ENCODE assay signal across 8 cellular contexts in genomic region chr20:53623454-53624206, GRCh38. TPM values are rescaled to one million over a fixed set of nuclear protein-coding genes. Genes with fewer than 3 reads are reported as not detected.
DNase-seq lines count a peak whose midpoint lies in the region; ATAC-seq, FAIRE-seq and TF ChIP-seq lines count a peak whose summit lies in the region.

No MANE protein-coding gene starts in this region.

- no peak for TF ChIP-seq EP300 in A549 (IDR thresholded peaks at IDR 0.05)

- peak; percentile 83 for ATAC-seq in A549
- no peak for ATAC-seq in HG03135 (IDR thresholded peaks at IDR 0.05; ENCODE audit: unreplicated experiment)

- DNase-seq in A549 (ENCODE audit: low read depth in 1 of 2, low spot score in 1 of 2) = peak; percentile 71 to 88
- DNase-seq in GM18507 (ENCODE audit: extremely low spot score, insufficient read length, low read depth) = no peak
- DNase-seq in HS-5 (ENCODE audit: low read depth) = peak; percentile 99
- peak; percentile 83 to 87 for DNase-seq in SJCRH30
- DNase-seq in ascending aorta (ENCODE audit: low spot score in 2 of 2) = peak; percentile 27 to 86
- DNase-seq in hepatic stellate cell (ENCODE audit: low spot score) = peak; percentile 77
- DNase-seq in prostate gland (ENCODE audit: low spot score) = peak; percentile 69

- TF ChIP-seq CTCF in A549 (IDR thresholded peaks at IDR 0.05) (0 out of 3 replicates have a peak, but pooled peaks have one; percentile 24), ascending aorta (IDR thresholded peaks at IDR 0.05) (no peak), prostate gland (IDR thresholded peaks at IDR 0.05) (no peak)

- peak overlapping the region; percentile 90 for H3K4me2 ChIP-seq in A549

- POLR2A ChIA-PET in A549 (lab: Yijun Ruan, JAX) = interaction anchor here (0.6 to 4.3 kb wide), 23 partner anchors 9 to 492 kb away, joined by 3 to 69 read pairs (median 3); partner anchors contain the start of gene ZNF217

- FAIRE-seq in A549 (lab: Jason Lieb, UNC) (no peak), GM18507 (lab: Jason Lieb, UNC) (peak; percentile 77)

- 1% methylated on average over 13 of the region's 13 CpGs for WGBS in A549 (ENCODE audit: missing lambda C conversion rate)
- WGBS in prostate gland = under 1% methylated on average over 13 of the region's 13 CpGs

- H3K27me3 ChIP-seq in SJCRH30 (no peaks in the 10 kb centered on the region; the same call in 1 of the 2 replicates), ascending aorta (no peaks in the 10 kb centered on the region), prostate gland (replicated peaks; ENCODE audit: insufficient read depth) (no peaks in the 10 kb centered on the region)

- CTCF ChIA-PET in A549 (lab: Yijun Ruan, JAX) = interaction anchor here (0.7 to 5.0 kb wide), 9 partner anchors 9 to 316 kb away, joined by 3 to 33 read pairs (median 5); partner anchors contain the start of gene ZNF217

- peak; percentile 38 to 49; a peak in 4 of 5 replicates for TF ChIP-seq RAD21 in A549 (conservative IDR thresholded peaks at IDR 0.05 in 1 of 2, IDR thresholded peaks at IDR 0.05 in 1 of 2)

- H3K36me3 ChIP-seq in SJCRH30 (no peaks in the 10 kb centered on the region), ascending aorta (no peaks in the 10 kb centered on the region), prostate gland (no peaks in the 10 kb centered on the region)

- H3K9me3 ChIP-seq in A549 = no peaks in the 10 kb centered on the region
- no peaks in the 10 kb centered on the region for H3K9me3 ChIP-seq in SJCRH30 (replicated peaks)
- no peaks in the 10 kb centered on the region for H3K9me3 ChIP-seq in ascending aorta
- H3K9me3 ChIP-seq in prostate gland = no peaks in the 10 kb centered on the region

- intact Hi-C loops in ascending aorta (cut with DNase I) (loop anchor here (1.0 to 5.0 kb wide), 3 partner anchors 29 to 41 kb away; no protein-coding TSS in a partner anchor), prostate gland (cut with DNase I) (loop anchor here (5.0 kb wide), 1 partner anchor 34 kb away; no protein-coding TSS in a partner anchor)

- H3K27ac ChIP-seq in A549 = peak overlapping the region; percentile 93 to 98
- H3K27ac ChIP-seq in SJCRH30 = peak overlapping the region; percentile 80
- peak overlapping the region; percentile 86 to 94 for H3K27ac ChIP-seq in ascending aorta
- H3K27ac ChIP-seq in prostate gland = peak overlapping the region; percentile 89 to 90

- H3K4me3 ChIP-seq in A549 (peak overlapping the region; percentile 37), SJCRH30 (peak overlapping the region; percentile 57), ascending aorta (peak overlapping the region; percentile 46 to 53), prostate gland (peak overlapping the region; percentile 18 to 19)

- TF ChIP-seq POLR2A in A549 (IDR thresholded peaks at IDR 0.05; ENCODE audit: low read length) (no peak; the same call in 1 of the 2 replicates), prostate gland (IDR thresholded peaks at IDR 0.05) (no peak)

- H3K4me1 ChIP-seq in A549 (peaks cover 38% of the 10 kb centered on the region), SJCRH30 (peaks cover 22% of the 10 kb centered on the region), ascending aorta (peaks cover 12 to 22% of the 10 kb centered on the region in 2 donors), prostate gland (replicated peaks) (peaks cover 13% of the 10 kb centered on the region)

TF ChIP-seq in A549, 52 proteins besides CTCF, POLR2A, EP300 and RAD21 (continues in another document):
- TF ChIP-seq GATA3 (IDR thresholded peaks at IDR 0.05; ENCODE audit: borderline replicate concordance) (0 out of 2 replicates have a peak, but pooled peaks have one; percentile 42), CBX2 (IDR thresholded peaks at IDR 0.05; ENCODE audit: borderline replicate concordance, low read depth) (no peak), HOXB5 (CRISPR knock-in tag; IDR thresholded peaks at IDR 0.05) (peak; percentile 49; the same call in 1 of the 2 replicates), FOSB (CRISPR knock-in tag; IDR thresholded peaks at IDR 0.05) (0 out of 2 replicates have a peak, but pooled peaks have one; percentile 29), HMGXB4 (CRISPR knock-in tag; IDR thresholded peaks at IDR 0.05; ENCODE audit: borderline replicate concordance) (no peak), E2F6 (IDR thresholded peaks at IDR 0.05; ENCODE audit: borderline replicate concordance, low read depth) (peak; percentile 47; the same call in 1 of the 2 replicates), TP53 (CRISPR knock-in tag; IDR thresholded peaks at IDR 0.05) (0 out of 2 replicates have a peak, but pooled peaks have one; percentile 82), FOXS1 (CRISPR knock-in tag; IDR thresholded peaks at IDR 0.05) (peak; percentile 66; the same call in 1 of the 2 replicates), SMC3 (IDR thresholded peaks at IDR 0.05) (peak; percentile 34), MAFK (IDR thresholded peaks at IDR 0.05; ENCODE audit: partially characterized antibody) (peak; percentile 92), FOSL2 (IDR thresholded peaks at IDR 0.05) (no peak), FOSL2 (CRISPR knock-in tag; IDR thresholded peaks at IDR 0.05) (peak; percentile 25; the same call in 1 of the 2 replicates), POLR2AphosphoS2 (conservative IDR thresholded peaks at IDR 0.05; ENCODE audit: low read length) (no peak), TFCP2L1 (CRISPR knock-in tag; IDR thresholded peaks at IDR 0.05) (0 out of 2 replicates have a peak, but pooled peaks have one; percentile 45), MYC (IDR thresholded peaks at IDR 0.05; ENCODE audit: borderline replicate concordance, low read length) (peak; percentile 79), JUN (IDR thresholded peaks at IDR 0.05) (peak; percentile 73 to 78), KDM1A (IDR thresholded peaks at IDR 0.05; ENCODE audit: low read depth) (no peak), HOXA7 (CRISPR knock-in tag; IDR thresholded peaks at IDR 0.05) (peak; percentile 75), BHLHE40 (IDR thresholded peaks at IDR 0.05; ENCODE audit: low read depth, low read length) (0 out of 2 replicates have a peak, but pooled peaks have one; percentile 3), ZNF302 (CRISPR knock-in tag; IDR thresholded peaks at IDR 0.05) (no peak; the same call in 1 of the 2 replicates), ZC3H11A (IDR thresholded peaks at IDR 0.05) (no peak), NFE2L2 (conservative IDR thresholded peaks at IDR 0.05; ENCODE audit: low read length) (no peak), HOXB13 (CRISPR knock-in tag; IDR thresholded peaks at IDR 0.05; ENCODE audit: low read depth) (peak; percentile 63), KDM5A (IDR thresholded peaks at IDR 0.05) (no peak), HDAC2 (IDR thresholded peaks at IDR 0.05) (no peak), CBX8 (IDR thresholded peaks at IDR 0.05) (no peak), ELK1 (IDR thresholded peaks at IDR 0.05; ENCODE audit: low read depth, low read length) (no peak), RARB (CRISPR knock-in tag; IDR thresholded peaks at IDR 0.05) (0 out of 2 replicates have a peak, but pooled peaks have one; percentile 31), RFX5 (IDR thresholded peaks at IDR 0.05) (0 out of 2 replicates have a peak, but pooled peaks have one; percentile 20), ATOH8 (CRISPR knock-in tag; IDR thresholded peaks at IDR 0.05; ENCODE audit: low read depth) (peak; percentile 49; the same call in 1 of the 2 replicates)

RNA-seq across cellular contexts. Expression of gene ZNF217, which starts 30.0 kb away (rescaled TPM):
- polyA plus RNA-seq in A549 (2011; rRNA removed) = 22.2 and 29.5 TPM in 2 replicates
- polyA plus RNA-seq in A549 (2012; cell fraction: cytosol; rRNA removed) = 6.8 and 8.8 TPM in 2 replicates
- polyA plus RNA-seq in A549 (2012; cell fraction: nucleus; rRNA removed) = 8.9 and 11.6 TPM in 2 replicates
- polyA plus RNA-seq in A549 (2017; fragmentation: RNase III; extraction: RNeasy Plus Mini Kit Qiagen cat#74134 plus additional on column Dnase treatment) = 28.1 to 30.5 TPM (median 29.9 TPM) in 3 replicates
- 48.5 and 50.5 TPM in 2 replicates for polyA minus RNA-seq in A549 (2011; rRNA and poly(A)+ RNA removed)
- total RNA-seq in SJCRH30 (2014; rRNA removed; shearing (Covaris generic)) = 37.6 and 42.8 TPM in 2 replicates
- 8.9 TPM for total RNA-seq in ascending aorta
- 10 to 100 TPM; 35.4 to 44.5 TPM for total RNA-seq in prostate gland
